ENCODE assay signal across 9 cellular contexts in genomic region chr1:149916193-149916926, GRCh38. TPM values are rescaled to one million over a fixed set of nuclear protein-coding genes. Genes with fewer than 3 reads are reported as not detected.
A peak's percentile ranks its signal among the peaks of the same experiment; 100 is the strongest.
DNase-seq lines count a peak whose midpoint lies in the region; ATAC-seq and TF ChIP-seq lines count a peak whose summit lies in the region.
"Had no signal": no experiment of that assay in that cellular context is flagged by ENCODE, and none has a peak within 500 bp of the region (broad histone marks: within the 10 kb centered on the region; RNA-seq: fewer than 3 reads in every experiment).

No MANE protein-coding gene starts in this region.

- no peaks in the 10 kb centered on the region for H3K9me3 Mint-ChIP-seq in mesothelial cell of epicardium

- peaks cover 9% of the 10 kb centered on the region for H3K36me3 Mint-ChIP-seq in mesothelial cell of epicardium

- DNase-seq in AG10803 (ENCODE audit: low read depth) (no peak), HL-60 (ENCODE audit: low read depth in 1 of 2, low spot score in 1 of 2) (peak in 1 of 2 experiments; percentile 17), astrocyte of the cerebellum (ENCODE audit: low read depth) (no peak), mesothelial cell of epicardium (ENCODE audit: low spot score in 2 of 2, unreplicated experiment in 2 of 2) (no peak), dedifferentiated amniotic fluid mesenchymal stem cell (ENCODE audit: extremely low spot score) (no peak), NCI-H128 (lab: John Stamatoyannopoulos, UW; ENCODE audit: unreplicated experiment) (no peak)
- DNase-seq in activated CD4-positive, alpha-beta T cell treated with anti-CD3 and anti-CD28 coated beads, Interleukin-2, amount 50 U/mL, for 1 hour: no peak
- DNase-seq: NCI-H2029 had no signal

- peak overlapping the region; percentile 74 for H3K27ac Mint-ChIP-seq in mesothelial cell of epicardium

- TF ChIP-seq CTCF in AG10803 (conservative IDR thresholded peaks at IDR 0.05; ENCODE audit: low read length): no peak
- TF ChIP-seq CTCF in HL-60 (IDR thresholded peaks at IDR 0.05; ENCODE audit: insufficient read depth, low read length): no peak
- no peak for TF ChIP-seq CTCF in astrocyte of the cerebellum (IDR thresholded peaks at IDR 0.05; ENCODE audit: low read depth, low read length, missing control alignments)
- TF ChIP-seq CTCF in mesothelial cell of epicardium (IDR thresholded peaks at IDR 0.05; ENCODE audit: unreplicated experiment): no peak

- H3K27ac ChIP-seq in HL-60 (replicated peaks): peak overlapping the region; percentile 7; the same call in 1 of the 2 replicates

- no peak for ATAC-seq in HG03439 (IDR thresholded peaks at IDR 0.05; ENCODE audit: unreplicated experiment)

- in situ Hi-C loops in astrocyte of the cerebellum (cut with HindIII; ENCODE audit: low sequenced_read_pairs): no loop called here

- peak overlapping the region; percentile 85 for H3K4me3 Mint-ChIP-seq in mesothelial cell of epicardium

- H3K4me3 ChIP-seq in AG10803 (ENCODE audit: low read length) (peak overlapping the region; percentile 82), HL-60 (replicated peaks; ENCODE audit: insufficient read depth, low read length) (no peak overlapping the region), astrocyte of the cerebellum (ENCODE audit: low read depth, low read length) (peak overlapping the region; percentile 52)

- no peaks in the 10 kb centered on the region for H3K27me3 ChIP-seq in HL-60 (ENCODE audit: insufficient read depth, poor library complexity, severe bottlenecking)

- no peaks in the 10 kb centered on the region for H3K27me3 Mint-ChIP-seq in mesothelial cell of epicardium (ENCODE audit: low read depth)

- H3K4me1 Mint-ChIP-seq in mesothelial cell of epicardium: peaks cover 27% of the 10 kb centered on the region

RNA-seq across cellular contexts. Expression of gene SV2A, which starts 1.3 kb away (rescaled TPM):
- total RNA-seq in mesothelial cell of epicardium: 19.1 to 20.3 TPM (median 19.6 TPM) in 3 replicates

RNA-seq across cellular contexts. Expression of gene SF3B4, which starts 11.2 kb away (rescaled TPM):
- total RNA-seq in mesothelial cell of epicardium: 68.7 to 72.8 TPM (median 69.2 TPM) in 3 replicates

RNA-seq across cellular contexts. Expression of gene BOLA1, which starts 17.0 kb away (rescaled TPM):
- 11.6 to 12.4 TPM (median 11.7 TPM) in 3 replicates for total RNA-seq in mesothelial cell of epicardium

RNA-seq across cellular contexts. Expression of gene MTMR11, which starts 20.3 kb away (rescaled TPM):
- 35.1 to 39.3 TPM (median 37.4 TPM) in 3 replicates for total RNA-seq in mesothelial cell of epicardium
